ENCODE assay signal across 1 cellular context in the genomic region with DNA sequence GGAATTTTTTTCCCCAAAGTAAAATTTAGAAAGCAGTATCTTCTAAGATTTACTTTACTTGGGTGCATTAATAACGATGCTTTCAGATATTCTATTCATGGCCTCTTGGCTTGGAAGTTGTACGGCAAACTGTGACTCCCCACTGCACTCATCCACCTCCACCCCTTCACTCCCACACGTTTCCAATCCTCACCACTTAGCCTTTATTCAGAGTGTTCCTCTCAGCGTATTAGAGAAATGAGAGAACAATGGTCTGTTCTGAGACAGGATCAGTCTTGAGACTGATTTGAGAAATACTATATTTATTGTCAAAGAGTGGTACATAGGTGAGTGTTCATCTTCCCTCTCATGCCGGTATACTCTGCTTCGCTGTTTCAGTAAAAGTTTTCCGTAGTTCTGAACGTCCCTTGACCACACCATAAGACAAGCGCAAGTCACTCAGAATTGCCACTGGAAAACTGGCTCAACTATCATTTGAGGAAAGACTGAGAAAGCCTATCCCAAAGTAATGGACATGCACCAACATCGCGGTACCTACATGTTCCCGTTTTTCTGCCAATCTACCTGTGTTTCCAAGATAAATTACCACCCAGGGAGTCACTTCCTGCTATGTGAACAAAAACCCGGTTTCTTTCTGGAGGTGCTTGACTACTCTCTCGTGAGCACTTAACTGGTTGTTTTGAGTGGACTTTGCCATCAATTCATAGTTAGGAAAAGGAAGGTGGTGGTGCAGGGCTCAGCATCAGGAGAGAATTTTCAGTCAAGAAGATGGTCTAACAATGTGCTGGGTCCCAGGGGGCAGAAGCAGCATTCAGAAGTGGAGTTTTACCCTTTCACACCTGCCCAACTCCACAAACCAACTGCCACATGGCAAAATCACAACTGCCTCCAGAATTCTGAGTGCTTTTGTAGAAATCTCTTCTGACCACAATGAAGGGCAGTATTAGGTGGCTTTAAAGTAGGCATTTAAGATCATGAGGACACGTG.
TF ChIP-seq lines count a peak whose summit lies in the region.

No MANE protein-coding gene starts in this region.

TF ChIP-seq in HepG2, 621 proteins besides CTCF, POLR2A, EP300 and RAD21 (continued from another document and continues in another):
- TF ChIP-seq, protein P1, sequence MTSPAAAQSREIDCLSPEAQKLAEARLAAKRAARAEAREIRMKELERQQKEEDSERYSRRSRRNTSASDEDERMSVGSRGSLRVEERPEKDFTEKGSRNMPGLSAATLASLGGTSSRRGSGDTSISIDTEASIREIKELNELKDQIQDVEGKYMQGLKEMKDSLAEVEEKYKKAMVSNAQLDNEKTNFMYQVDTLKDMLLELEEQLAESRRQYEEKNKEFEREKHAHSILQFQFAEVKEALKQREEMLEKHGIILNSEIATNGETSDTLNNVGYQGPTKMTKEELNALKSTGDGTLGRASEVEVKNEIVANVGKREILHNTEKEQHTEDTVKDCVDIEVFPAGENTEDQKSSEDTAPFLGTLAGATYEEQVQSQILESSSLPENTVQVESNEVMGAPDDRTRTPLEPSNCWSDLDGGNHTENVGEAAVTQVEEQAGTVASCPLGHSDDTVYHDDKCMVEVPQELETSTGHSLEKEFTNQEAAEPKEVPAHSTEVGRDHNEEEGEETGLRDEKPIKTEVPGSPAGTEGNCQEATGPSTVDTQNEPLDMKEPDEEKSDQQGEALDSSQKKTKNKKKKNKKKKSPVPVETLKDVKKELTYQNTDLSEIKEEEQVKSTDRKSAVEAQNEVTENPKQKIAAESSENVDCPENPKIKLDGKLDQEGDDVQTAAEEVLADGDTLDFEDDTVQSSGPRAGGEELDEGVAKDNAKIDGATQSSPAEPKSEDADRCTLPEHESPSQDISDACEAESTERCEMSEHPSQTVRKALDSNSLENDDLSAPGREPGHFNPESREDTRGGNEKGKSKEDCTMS (CRISPR knock-in tag; conservative IDR thresholded peaks at IDR 0.05): no peak
- TF ChIP-seq ZMYM3 (CRISPR knock-in tag; IDR thresholded peaks at IDR 0.05) (no peak), ARID2 (CRISPR knock-in tag; IDR thresholded peaks at IDR 0.05; ENCODE audit: borderline replicate concordance) (0 out of 2 replicates have a peak, but pooled peaks have one; percentile 17), HIVEP1 (CRISPR knock-in tag; IDR thresholded peaks at IDR 0.05) (no peak), ZNF562 (CRISPR knock-in tag; IDR thresholded peaks at IDR 0.05; ENCODE audit: borderline replicate concordance) (no peak), ZMAT3 (CRISPR knock-in tag; conservative IDR thresholded peaks at IDR 0.05) (peak; percentile 49; the same call in 1 of the 2 replicates), FOXJ3 (CRISPR knock-in tag; IDR thresholded peaks at IDR 0.05; ENCODE audit: borderline replicate concordance) (no peak), JUN (CRISPR knock-in tag; IDR thresholded peaks at IDR 0.05) (no peak), RXRA (CRISPR knock-in tag; IDR thresholded peaks at IDR 0.05) (no peak), SALL1 (CRISPR knock-in tag; IDR thresholded peaks at IDR 0.05) (no peak), KDM1A (CRISPR knock-in tag; IDR thresholded peaks at IDR 0.05) (no peak), TAF1 (CRISPR knock-in tag; IDR thresholded peaks at IDR 0.05) (no peak), SETDB1 (CRISPR knock-in tag; IDR thresholded peaks at IDR 0.05; ENCODE audit: borderline replicate concordance) (no peak), ZNF598 (CRISPR knock-in tag; IDR thresholded peaks at IDR 0.05; ENCODE audit: borderline replicate concordance) (no peak), PAX8 (CRISPR knock-in tag; IDR thresholded peaks at IDR 0.05; ENCODE audit: borderline replicate concordance) (no peak), ZKSCAN1 (IDR thresholded peaks at IDR 0.05; ENCODE audit: low read length) (no peak), ZNF343 (CRISPR knock-in tag; IDR thresholded peaks at IDR 0.05) (no peak), GTF2F1 (IDR thresholded peaks at IDR 0.05; ENCODE audit: low read length) (no peak), FOXK2 (IDR thresholded peaks at IDR 0.05) (no peak), HNRNPK (IDR thresholded peaks at IDR 0.05; ENCODE audit: low read depth, low read length, poor library complexity, severe bottlenecking) (no peak), ZNF333 (CRISPR knock-in tag; IDR thresholded peaks at IDR 0.05; ENCODE audit: borderline replicate concordance) (no peak), ZFP90 (CRISPR knock-in tag; IDR thresholded peaks at IDR 0.05; ENCODE audit: borderline replicate concordance) (no peak), EHMT2 (IDR thresholded peaks at IDR 0.05; ENCODE audit: borderline replicate concordance, low read depth, low read length) (no peak), ZNF335 (CRISPR knock-in tag; IDR thresholded peaks at IDR 0.05) (no peak), PHB2 (IDR thresholded peaks at IDR 0.05; ENCODE audit: partially characterized antibody) (no peak), KDM5A (IDR thresholded peaks at IDR 0.05; ENCODE audit: borderline replicate concordance, low read length) (no peak), FOXM1 (CRISPR knock-in tag; IDR thresholded peaks at IDR 0.05) (no peak), MBD4 (IDR thresholded peaks at IDR 0.05; ENCODE audit: borderline replicate concordance, low read length) (no peak), STAT5B (CRISPR knock-in tag; IDR thresholded peaks at IDR 0.05) (no peak), AGO1 (IDR thresholded peaks at IDR 0.05; ENCODE audit: low read depth, low read length, poor library complexity, severe bottlenecking) (no peak)
- TF ChIP-seq, protein P2, sequence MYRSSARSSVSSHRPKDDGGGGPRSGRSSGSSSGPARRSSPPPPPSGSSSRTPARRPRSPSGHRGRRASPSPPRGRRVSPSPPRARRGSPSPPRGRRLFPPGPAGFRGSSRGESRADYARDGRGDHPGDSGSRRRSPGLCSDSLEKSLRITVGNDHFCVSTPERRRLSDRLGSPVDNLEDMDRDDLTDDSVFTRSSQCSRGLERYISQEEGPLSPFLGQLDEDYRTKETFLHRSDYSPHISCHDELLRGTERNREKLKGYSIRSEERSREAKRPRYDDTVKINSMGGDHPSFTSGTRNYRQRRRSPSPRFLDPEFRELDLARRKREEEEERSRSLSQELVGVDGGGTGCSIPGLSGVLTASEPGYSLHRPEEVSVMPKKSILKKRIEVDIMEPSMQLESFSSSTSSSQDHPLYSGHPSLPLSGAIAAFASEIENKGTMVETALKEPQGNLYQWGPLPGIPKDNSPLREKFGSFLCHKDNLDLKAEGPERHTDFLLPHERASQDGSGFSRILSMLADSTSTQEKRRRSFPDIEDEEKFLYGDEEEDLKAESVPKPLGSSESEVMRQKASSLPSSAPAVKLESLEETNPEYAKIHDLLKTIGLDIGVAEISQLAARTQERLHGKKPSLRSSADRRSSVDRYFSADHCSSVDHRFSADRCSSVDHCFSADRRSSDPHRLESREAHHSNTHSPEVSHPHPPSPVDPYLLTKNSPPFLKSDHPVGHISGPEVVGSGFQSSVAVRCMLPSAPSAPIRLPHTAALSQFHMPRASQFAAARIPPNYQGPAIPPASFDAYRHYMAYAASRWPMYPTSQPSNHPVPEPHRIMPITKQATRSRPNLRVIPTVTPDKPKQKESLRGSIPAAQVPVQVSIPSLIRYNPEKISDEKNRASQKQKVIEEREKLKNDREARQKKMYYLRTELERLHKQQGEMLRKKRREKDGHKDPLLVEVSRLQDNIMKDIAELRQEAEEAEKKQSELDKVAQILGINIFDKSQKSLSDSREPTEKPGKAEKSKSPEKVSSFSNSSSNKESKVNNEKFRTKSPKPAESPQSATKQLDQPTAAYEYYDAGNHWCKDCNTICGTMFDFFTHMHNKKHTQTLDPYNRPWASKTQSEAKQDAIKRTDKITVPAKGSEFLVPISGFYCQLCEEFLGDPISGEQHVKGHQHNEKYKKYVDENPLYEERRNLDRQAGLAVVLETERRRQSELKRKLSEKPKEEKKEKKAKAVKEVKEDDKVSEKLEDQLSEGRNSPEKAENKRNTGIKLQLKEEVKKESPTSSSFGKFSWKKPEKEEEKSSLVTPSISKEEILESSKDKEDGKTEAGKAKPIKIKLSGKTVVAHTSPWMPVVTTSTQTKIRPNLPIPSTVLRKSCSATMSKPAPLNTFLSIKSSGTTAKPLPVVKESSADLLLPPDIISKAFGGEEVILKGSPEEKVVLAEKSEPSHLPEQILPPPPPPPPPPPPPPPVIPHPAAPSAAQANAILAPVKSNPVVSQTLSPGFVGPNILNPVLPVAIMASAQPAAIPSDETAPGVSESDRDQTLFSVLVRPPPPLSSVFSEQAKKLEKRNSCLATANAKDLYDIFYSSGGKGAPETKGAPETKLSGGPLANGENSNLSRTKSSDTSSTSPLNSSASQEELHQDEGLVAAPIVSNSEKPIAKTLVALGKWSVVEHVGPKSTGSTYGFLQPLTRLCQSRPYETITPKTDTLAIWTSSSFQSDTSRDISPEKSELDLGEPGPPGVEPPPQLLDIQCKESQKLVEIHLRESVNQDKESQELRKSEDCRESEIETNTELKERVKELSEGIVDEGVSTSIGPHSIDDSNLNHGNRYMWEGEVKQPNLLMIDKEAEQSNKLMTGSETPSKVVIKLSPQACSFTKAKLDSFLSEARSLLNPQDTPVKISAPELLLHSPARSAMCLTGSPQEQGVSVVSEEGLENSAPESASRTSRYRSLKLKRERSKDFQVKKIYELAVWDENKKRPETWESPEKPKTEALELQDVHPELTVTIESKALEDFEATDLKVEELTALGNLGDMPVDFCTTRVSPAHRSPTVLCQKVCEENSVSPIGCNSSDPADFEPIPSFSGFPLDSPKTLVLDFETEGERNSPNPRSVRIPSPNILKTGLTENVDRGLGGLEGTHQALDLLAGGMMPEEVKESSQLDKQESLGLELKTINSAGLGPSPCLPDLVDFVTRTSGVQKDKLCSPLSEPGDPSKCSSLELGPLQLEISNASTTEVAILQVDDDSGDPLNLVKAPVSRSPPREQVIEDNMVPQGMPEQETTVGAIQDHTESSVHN (CRISPR knock-in tag; IDR thresholded peaks at IDR 0.05): no peak
- TF ChIP-seq, protein P3, sequence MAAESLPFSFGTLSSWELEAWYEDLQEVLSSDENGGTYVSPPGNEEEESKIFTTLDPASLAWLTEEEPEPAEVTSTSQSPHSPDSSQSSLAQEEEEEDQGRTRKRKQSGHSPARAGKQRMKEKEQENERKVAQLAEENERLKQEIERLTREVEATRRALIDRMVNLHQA (CRISPR knock-in tag; IDR thresholded peaks at IDR 0.05): no peak
- TF ChIP-seq, protein P4, sequence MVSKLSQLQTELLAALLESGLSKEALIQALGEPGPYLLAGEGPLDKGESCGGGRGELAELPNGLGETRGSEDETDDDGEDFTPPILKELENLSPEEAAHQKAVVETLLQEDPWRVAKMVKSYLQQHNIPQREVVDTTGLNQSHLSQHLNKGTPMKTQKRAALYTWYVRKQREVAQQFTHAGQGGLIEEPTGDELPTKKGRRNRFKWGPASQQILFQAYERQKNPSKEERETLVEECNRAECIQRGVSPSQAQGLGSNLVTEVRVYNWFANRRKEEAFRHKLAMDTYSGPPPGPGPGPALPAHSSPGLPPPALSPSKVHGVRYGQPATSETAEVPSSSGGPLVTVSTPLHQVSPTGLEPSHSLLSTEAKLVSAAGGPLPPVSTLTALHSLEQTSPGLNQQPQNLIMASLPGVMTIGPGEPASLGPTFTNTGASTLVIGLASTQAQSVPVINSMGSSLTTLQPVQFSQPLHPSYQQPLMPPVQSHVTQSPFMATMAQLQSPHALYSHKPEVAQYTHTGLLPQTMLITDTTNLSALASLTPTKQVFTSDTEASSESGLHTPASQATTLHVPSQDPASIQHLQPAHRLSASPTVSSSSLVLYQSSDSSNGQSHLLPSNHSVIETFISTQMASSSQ (IDR thresholded peaks at IDR 0.05; ENCODE audit: low read depth): no peak
- TF ChIP-seq, protein P4 (CRISPR knock-in tag; IDR thresholded peaks at IDR 0.05; ENCODE audit: borderline replicate concordance): no peak
- TF ChIP-seq, protein P5, sequence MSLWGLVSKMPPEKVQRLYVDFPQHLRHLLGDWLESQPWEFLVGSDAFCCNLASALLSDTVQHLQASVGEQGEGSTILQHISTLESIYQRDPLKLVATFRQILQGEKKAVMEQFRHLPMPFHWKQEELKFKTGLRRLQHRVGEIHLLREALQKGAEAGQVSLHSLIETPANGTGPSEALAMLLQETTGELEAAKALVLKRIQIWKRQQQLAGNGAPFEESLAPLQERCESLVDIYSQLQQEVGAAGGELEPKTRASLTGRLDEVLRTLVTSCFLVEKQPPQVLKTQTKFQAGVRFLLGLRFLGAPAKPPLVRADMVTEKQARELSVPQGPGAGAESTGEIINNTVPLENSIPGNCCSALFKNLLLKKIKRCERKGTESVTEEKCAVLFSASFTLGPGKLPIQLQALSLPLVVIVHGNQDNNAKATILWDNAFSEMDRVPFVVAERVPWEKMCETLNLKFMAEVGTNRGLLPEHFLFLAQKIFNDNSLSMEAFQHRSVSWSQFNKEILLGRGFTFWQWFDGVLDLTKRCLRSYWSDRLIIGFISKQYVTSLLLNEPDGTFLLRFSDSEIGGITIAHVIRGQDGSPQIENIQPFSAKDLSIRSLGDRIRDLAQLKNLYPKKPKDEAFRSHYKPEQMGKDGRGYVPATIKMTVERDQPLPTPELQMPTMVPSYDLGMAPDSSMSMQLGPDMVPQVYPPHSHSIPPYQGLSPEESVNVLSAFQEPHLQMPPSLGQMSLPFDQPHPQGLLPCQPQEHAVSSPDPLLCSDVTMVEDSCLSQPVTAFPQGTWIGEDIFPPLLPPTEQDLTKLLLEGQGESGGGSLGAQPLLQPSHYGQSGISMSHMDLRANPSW (CRISPR knock-in tag; IDR thresholded peaks at IDR 0.05; ENCODE audit: borderline replicate concordance): no peak
- TF ChIP-seq, protein P6, sequence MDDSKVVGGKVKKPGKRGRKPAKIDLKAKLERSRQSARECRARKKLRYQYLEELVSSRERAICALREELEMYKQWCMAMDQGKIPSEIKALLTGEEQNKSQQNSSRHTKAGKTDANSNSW (CRISPR knock-in tag; IDR thresholded peaks at IDR 0.05; ENCODE audit: borderline replicate concordance): no peak
- TF ChIP-seq, protein P7, sequence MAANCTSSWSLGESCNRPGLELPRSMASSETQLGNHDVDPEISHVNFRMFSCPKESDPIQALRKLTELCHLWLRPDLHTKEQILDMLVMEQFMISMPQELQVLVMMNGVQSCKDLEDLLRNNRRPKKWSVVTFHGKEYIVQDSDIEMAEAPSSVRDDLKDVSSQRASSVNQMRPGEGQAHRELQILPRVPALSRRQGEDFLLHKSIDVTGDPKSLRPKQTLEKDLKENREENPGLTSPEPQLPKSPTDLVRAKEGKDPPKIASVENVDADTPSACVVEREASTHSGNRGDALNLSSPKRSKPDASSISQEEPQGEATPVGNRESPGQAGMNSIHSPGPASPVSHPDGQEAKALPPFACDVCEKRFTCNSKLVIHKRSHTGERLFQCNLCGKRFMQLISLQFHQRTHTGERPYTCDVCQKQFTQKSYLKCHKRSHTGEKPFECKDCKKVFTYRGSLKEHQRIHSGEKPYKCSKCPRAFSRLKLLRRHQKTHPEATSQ (CRISPR knock-in tag; IDR thresholded peaks at IDR 0.05; ENCODE audit: borderline replicate concordance): no peak
